13 cellular contexts compared by ENCODE assay signal in the genomic region with DNA sequence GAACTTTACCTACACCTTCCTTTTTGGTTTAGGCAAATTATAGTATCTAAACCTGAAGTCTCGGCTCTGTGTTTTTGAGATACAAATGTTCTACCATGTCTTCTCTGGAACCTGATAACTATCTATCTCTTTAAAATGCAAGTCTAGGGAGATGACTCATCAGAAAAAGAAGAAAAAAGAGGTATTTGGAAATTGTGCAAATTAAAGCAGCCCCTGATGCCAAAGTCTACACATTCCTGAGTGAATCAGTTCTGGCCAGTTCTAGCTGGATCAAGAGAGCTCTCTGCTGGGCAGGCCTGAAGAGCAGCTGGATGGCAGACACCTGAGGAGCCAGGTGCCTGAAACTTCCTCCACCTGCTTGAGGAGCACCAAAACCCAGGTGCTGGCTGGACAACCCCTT. TPM values are rescaled to one million over a fixed set of nuclear protein-coding genes. Genes with fewer than 3 reads are reported as not detected.
"Had no signal": no experiment of that assay in that cellular context is flagged by ENCODE, and none has a peak within 500 bp of the region (broad histone marks: within the 10 kb centered on the region; RNA-seq: fewer than 3 reads in every experiment).

No MANE protein-coding gene starts in this region.

RNA-seq across cellular contexts. Expression of gene CCT8L2, which starts 49.3 kb away (rescaled TPM):
- total RNA-seq: OCI-LY7; PC-3; PC-9; Peyer's patch; Right ventricle myocardium inferior; Right ventricle myocardium superior; RPMI7951; SJCRH30; SJSA1; SK-MEL-5; T-cell; T-helper 1 cell treated with Interleukin-12 subunit alpha and Interleukin-12 subunit beta and Interleukin-4 antibody, amounts not matched to agents 30 ng/mL and 1 ng/mL, for 36 hours had no signal
- polyA plus RNA-seq: SK-N-SH had no signal
